Comparison of ENCODE assay signal across 8 cellular contexts in genomic region chr12:93677195-93678064, GRCh38. TPM values are rescaled to one million over a fixed set of nuclear protein-coding genes. Genes with fewer than 3 reads are reported as not detected.
DNase-seq lines count a peak whose midpoint lies in the region; ATAC-seq and TF ChIP-seq lines count a peak whose summit lies in the region.

CRADD (plus strand) TSS chr12:93677375.

- H3K36me3 ChIP-seq in ES-I3 (ENCODE audit: insufficient read depth, low read length) (no peaks in the 10 kb centered on the region), MG63 (no peaks in the 10 kb centered on the region)

- DNase-seq in H9 (peak; percentile 95), MG63 (peak; percentile 76), SHP77 treated with DMSO at 0.1 percent for 48 hours (lab: John Stamatoyannopoulos, UW) (peak; percentile 93), activated gamma-delta T cell (lab: John Stamatoyannopoulos, UW) (peak; percentile 59), fibroblast of the conjunctiva (ENCODE audit: low read depth) (peak; percentile 98), nephron progenitor cell (peak; percentile 73)
- peak; percentile 83 to 92 for DNase-seq in stimulated activated naive CD8-positive, alpha-beta T cell treated with anti-CD3 and anti-CD28 coated beads, Interleukin-15, amount 100 ng/mL, for 72 hours

- H3K36me3 Mint-ChIP-seq in H9 (ENCODE audit: insufficient read depth in 1 of 3, low read depth in 3 of 3) (peaks cover 0 to 5% (median 5%) of the 10 kb centered on the region in 3 experiments; a peak in 2 of 7 replicates), nephron progenitor cell (ENCODE audit: low read depth) (no peaks in the 10 kb centered on the region)

- no peaks in the 10 kb centered on the region for H3K9me3 Mint-ChIP-seq in H9
- no peaks in the 10 kb centered on the region for H3K9me3 Mint-ChIP-seq in nephron progenitor cell
- peaks cover 5 to 6% of the 10 kb centered on the region in 2 donors for H3K9me3 Mint-ChIP-seq in stimulated activated naive CD8-positive, alpha-beta T cell treated with anti-CD3 and anti-CD28 coated beads, Interleukin-15, amount 100 ng/mL, for 72 hours

- H3K4me3 Mint-ChIP-seq in H9 = peak within 1 kb of the TSS; percentile 88 to 94
- peak within 1 kb of the TSS; percentile 94 for H3K4me3 Mint-ChIP-seq in nephron progenitor cell
- peak within 1 kb of the TSS; percentile 93 to 95 for H3K4me3 Mint-ChIP-seq in stimulated activated naive CD8-positive, alpha-beta T cell treated with anti-CD3 and anti-CD28 coated beads, Interleukin-15, amount 100 ng/mL, for 72 hours

- peak within 1 kb of the TSS; percentile 65 for H3K27ac ChIP-seq in H9 (ENCODE audit: insufficient read length, low read depth, low read length)

- peaks cover 7% of the 10 kb centered on the region for H3K23me2 ChIP-seq in H9 (ENCODE audit: insufficient read length, low read depth, low read length, poor library complexity, severe bottlenecking)

- no peak within 1 kb of the TSS for H3T11ph ChIP-seq in H9 (ENCODE audit: low read length)

- no peaks in the 10 kb centered on the region for H3K79me1 ChIP-seq in H9 (ENCODE audit: insufficient read depth, low read depth, low read length, poor library complexity, severe bottlenecking)

- H2AK5ac ChIP-seq in H9 (ENCODE audit: insufficient read length, low read length) = no peak within 1 kb of the TSS

- H2AFZ ChIP-seq in H9 (ENCODE audit: low read length) = peak within 1 kb of the TSS; percentile 70

- H4K91ac ChIP-seq in H9 (ENCODE audit: insufficient read length, low read depth, low read length) = no peak within 1 kb of the TSS

- peak within 1 kb of the TSS; percentile 52 for H3K18ac ChIP-seq in H9 (ENCODE audit: insufficient read length, low read depth, low read length)

- H3K27me3 Mint-ChIP-seq in H9 (ENCODE audit: low read depth) (no peaks in the 10 kb centered on the region; the same call in 1 of the 2 replicates), nephron progenitor cell (ENCODE audit: low read depth, poor library complexity) (peaks cover 9% of the 10 kb centered on the region)
- peaks cover 8% of the 10 kb centered on the region for H3K27me3 Mint-ChIP-seq in stimulated activated naive CD8-positive, alpha-beta T cell treated with anti-CD3 and anti-CD28 coated beads, Interleukin-15, amount 100 ng/mL, for 72 hours

- no CpG with 5 or more reads among the region's 41 CpGs for WGBS in H9 (ENCODE audit: extremely low coverage, insufficient read length, low lambda C conversion rate)

- no peak within 1 kb of the TSS for H3K4ac ChIP-seq in H9 (ENCODE audit: low read depth, low read length)

- H4K5ac ChIP-seq in H9 (ENCODE audit: insufficient read length, low read depth, low read length) = peak within 1 kb of the TSS; percentile 41

- no peak within 1 kb of the TSS for H2BK120ac ChIP-seq in H9 (ENCODE audit: low read depth, low read length, poor library complexity, severe bottlenecking)

- H3K4me3 ChIP-seq in MG63 = peak within 1 kb of the TSS; percentile 64

- peak; percentile 95 for ATAC-seq in stimulated activated naive CD8-positive, alpha-beta T cell treated with anti-CD3 and anti-CD28 coated beads, Interleukin-15, amount 100 ng/mL, for 72 hours

- peaks cover 33 to 42% of the 10 kb centered on the region in 2 experiments for H3K4me1 Mint-ChIP-seq in H9
- peaks cover 42% of the 10 kb centered on the region for H3K4me1 Mint-ChIP-seq in nephron progenitor cell
- H3K4me1 Mint-ChIP-seq in stimulated activated naive CD8-positive, alpha-beta T cell treated with anti-CD3 and anti-CD28 coated beads, Interleukin-15, amount 100 ng/mL, for 72 hours = peaks cover 56% of the 10 kb centered on the region

- peak within 1 kb of the TSS; percentile 69; the same call in 1 of the 2 replicates for H3K14ac ChIP-seq in H9 (ENCODE audit: insufficient read depth, low read length)

- H4K8ac ChIP-seq in H9 (replicated peaks; ENCODE audit: insufficient read length, low read depth, low read length) = no peak within 1 kb of the TSS

- H3K9ac ChIP-seq in ES-I3 (ENCODE audit: low read depth, low read length) (peak within 1 kb of the TSS; percentile 79), H9 (ENCODE audit: extremely low read depth, insufficient read length, low read length) (peak within 1 kb of the TSS; percentile 65)

- H3K27me3 ChIP-seq in H9 (ENCODE audit: insufficient read depth, low read length) (no peaks in the 10 kb centered on the region), MG63 (no peaks in the 10 kb centered on the region)

- peak within 1 kb of the TSS; percentile 99 to 100 (median 99) for H3K27ac Mint-ChIP-seq in H9
- peak within 1 kb of the TSS; percentile 100 for H3K27ac Mint-ChIP-seq in nephron progenitor cell
- H3K27ac Mint-ChIP-seq in stimulated activated naive CD8-positive, alpha-beta T cell treated with anti-CD3 and anti-CD28 coated beads, Interleukin-15, amount 100 ng/mL, for 72 hours = peak within 1 kb of the TSS; percentile 99 to 100

- H3K9me3 ChIP-seq in ES-I3 (ENCODE audit: control insufficient read depth, insufficient read depth, low read length) = no peaks in the 10 kb centered on the region
- no peaks in the 10 kb centered on the region for H3K9me3 ChIP-seq in H9 (ENCODE audit: control insufficient read depth, low read depth, low read length)
- no peaks in the 10 kb centered on the region for H3K9me3 ChIP-seq in MG63

- H2BK5ac ChIP-seq in H9 (ENCODE audit: insufficient read length, low read length) = no peak within 1 kb of the TSS

- H3K79me2 ChIP-seq in H9 (ENCODE audit: insufficient read depth, low read length) = no peaks in the 10 kb centered on the region

- H3K4me1 ChIP-seq in ES-I3 (ENCODE audit: insufficient read depth, low read length) (peaks cover 10% of the 10 kb centered on the region), H9 (ENCODE audit: insufficient read depth, low read length) (peaks cover 3% of the 10 kb centered on the region; the same call in 1 of the 2 replicates)

- no peak for TF ChIP-seq CTCF in H9 (conservative IDR thresholded peaks at IDR 0.05)
- TF ChIP-seq CTCF in nephron progenitor cell (IDR thresholded peaks at IDR 0.05) = no peak

- H4K20me1 ChIP-seq in H9 (ENCODE audit: control insufficient read depth, insufficient read depth, insufficient read length) = no peaks in the 10 kb centered on the region

- H3K4me2 ChIP-seq in H9 (ENCODE audit: insufficient read depth, insufficient read length, low read length) = peak within 1 kb of the TSS; percentile 61

- no peak within 1 kb of the TSS for H2BK20ac ChIP-seq in H9 (ENCODE audit: low read depth, low read length, poor library complexity, severe bottlenecking)

- no peak within 1 kb of the TSS for H2BK12ac ChIP-seq in H9 (ENCODE audit: insufficient read length, low read depth, low read length)

- H2BK15ac ChIP-seq in H9 (ENCODE audit: low read depth, low read length) = no peak within 1 kb of the TSS

- no peak within 1 kb of the TSS for H3K23ac ChIP-seq in H9 (ENCODE audit: insufficient read length, low read depth, low read length)

- no peak within 1 kb of the TSS for H3K56ac ChIP-seq in H9 (ENCODE audit: insufficient read length, low read depth, low read length)

RNA-seq across cellular contexts. Expression of gene CRADD, which starts in this region (rescaled TPM):
- 7.6 and 8.1 TPM in 2 replicates for total RNA-seq in H9 (2021)
- total RNA-seq in MG63 (2014; rRNA removed; shearing (Covaris generic); ENCODE audit: low replicate concordance) = 27.9 and 51.9 TPM in 2 replicates

Comparison
In these comparisons a context has a peak if more than half of its experiments do, and no peak if none do; other contexts are left out.
1. Peak in every context shown above with its lines: DNase-seq, ATAC-seq, H3K4me3 ChIP-seq and H3K27ac ChIP-seq.